ENCODE assay signal across 16 cellular contexts in genomic region chr15:32887090-32887489, GRCh38.
"Had no signal": no experiment of that assay in that cellular context is flagged by ENCODE, and none has a peak within 500 bp of the region (broad histone marks: within the 10 kb centered on the region; RNA-seq: fewer than 3 reads in every experiment).

No MANE protein-coding gene starts in this region.

- H3K4me1 ChIP-seq: right lobe of liver, spleen had no signal

- H3K9me3 ChIP-seq: right lobe of liver, spleen had no signal

- H3K27me3 ChIP-seq: cardiac muscle cell, right lobe of liver, spleen had no signal

- H3K27ac ChIP-seq: right lobe of liver, spleen, VCaP had no signal

- H3K4me3 ChIP-seq: cardiac muscle cell, right lobe of liver, spleen had no signal

- H3K36me3 ChIP-seq: cardiac muscle cell, right lobe of liver, spleen had no signal

- ATAC-seq: activated CD8-positive, alpha-beta memory T cell treated with anti-CD3 and anti-CD28 coated beads, Interleukin-2, amount 10 ng/mL, durations not matched to agents 7 days and 5 days; activated T-cell treated with anti-CD3 and anti-CD28 coated beads, Interleukin-2, amount 50 U/mL, for 4 hours; right lobe of liver had no signal

- DNase-seq: activated CD4-positive, alpha-beta memory T cell treated with anti-CD3 and anti-CD28 coated beads for 36 hours; activated CD8-positive, alpha-beta memory T cell treated with anti-CD3 and anti-CD28 coated beads, Interleukin-2, amount 10 ng/mL, durations not matched to agents 7 days and 5 days; activated effector memory CD4-positive, alpha-beta T cell treated with Interleukin-2 at 50 U/mL for 16 hours; activated naive CD4-positive, alpha-beta T cell treated with anti-CD3 and anti-CD28 coated beads, Interleukin-2, amount 50 U/mL, for 16 hours; activated T-cell treated with anti-CD3 and anti-CD28 coated beads, Interleukin-2, amount 50 U/mL, for 4 hours; foreskin fibroblast; glutamatergic neuron; kidney glomerular epithelial cell; right lobe of liver; spleen; T-helper 1 cell; T1000 had no signal

- FAIRE-seq: colon, endometrium had no signal
